ENCODE assay signal across 24 cellular contexts in genomic region chr7:31106303-31107105, GRCh38. TPM values are rescaled to one million over a fixed set of nuclear protein-coding genes. Genes with fewer than 3 reads are reported as not detected.
DNase-seq lines count a peak whose midpoint lies in the region; ATAC-seq and TF ChIP-seq lines count a peak whose summit lies in the region.
"Had no signal": no experiment of that assay in that cellular context is flagged by ENCODE, and none has a peak within 500 bp of the region (broad histone marks: within the 10 kb centered on the region; RNA-seq: fewer than 3 reads in every experiment).

No MANE protein-coding gene starts in this region.

- intact Hi-C loops in activated CD4-positive, alpha-beta memory T cell treated with anti-CD3 and anti-CD28 coated beads for 36 hours (cut with micrococcal nuclease): no loop called here

- no peaks in the 10 kb centered on the region for H3K27me3 ChIP-seq in upper lobe of left lung
- H3K27me3 ChIP-seq: BLaER1 treated with 17β-estradiol and CSF1 and Interleukin-3, amounts not matched to agents 10 nM and 100 nM had no signal

- no peak overlapping the region for H3K27ac Mint-ChIP-seq in activated CD4-positive, alpha-beta memory T cell treated with anti-CD3 and anti-CD28 coated beads, Interleukin-2, amount 10 ng/mL, durations not matched to agents 7 days and 5 days
- H3K27ac Mint-ChIP-seq in activated CD4-positive, alpha-beta memory T cell treated with anti-CD3 and anti-CD28 coated beads for 36 hours: no peak overlapping the region

- no peaks in the 10 kb centered on the region for H3K9me3 Mint-ChIP-seq in activated CD4-positive, alpha-beta memory T cell treated with anti-CD3 and anti-CD28 coated beads, Interleukin-2, amount 10 ng/mL, durations not matched to agents 7 days and 5 days
- no peaks in the 10 kb centered on the region for H3K9me3 Mint-ChIP-seq in activated CD4-positive, alpha-beta memory T cell treated with anti-CD3 and anti-CD28 coated beads for 36 hours

- no peaks in the 10 kb centered on the region for H3K36me3 Mint-ChIP-seq in activated CD4-positive, alpha-beta memory T cell treated with anti-CD3 and anti-CD28 coated beads, Interleukin-2, amount 10 ng/mL, durations not matched to agents 7 days and 5 days (ENCODE audit: low read depth)
- H3K36me3 Mint-ChIP-seq in activated CD4-positive, alpha-beta memory T cell treated with anti-CD3 and anti-CD28 coated beads for 36 hours: no peaks in the 10 kb centered on the region
- H3K36me3 Mint-ChIP-seq: CD4-positive, alpha-beta memory T cell had no signal

- ATAC-seq in upper lobe of left lung (ENCODE audit: low FRiP score in 2 of 2) (no peak), GM18502 (IDR thresholded peaks at IDR 0.05; ENCODE audit: poor library complexity, unreplicated experiment) (no peak)

- TF ChIP-seq CTCF in coronary artery (IDR thresholded peaks at IDR 0.05) (no peak), upper lobe of left lung (IDR thresholded peaks at IDR 0.05) (no peak)

- TF ChIP-seq EP300 in upper lobe of left lung (IDR thresholded peaks at IDR 0.05): no peak

- H3K4me3 ChIP-seq in coronary artery (no peak overlapping the region), upper lobe of left lung (no peak overlapping the region)
- H3K4me3 ChIP-seq: BLaER1 treated with 17β-estradiol and CSF1 and Interleukin-3, amounts not matched to agents 10 nM and 100 nM had no signal

- no peaks in the 10 kb centered on the region for H3K27me3 Mint-ChIP-seq in activated CD4-positive, alpha-beta memory T cell treated with anti-CD3 and anti-CD28 coated beads, Interleukin-2, amount 10 ng/mL, durations not matched to agents 7 days and 5 days
- no peaks in the 10 kb centered on the region for H3K27me3 Mint-ChIP-seq in activated CD4-positive, alpha-beta memory T cell treated with anti-CD3 and anti-CD28 coated beads for 36 hours

- CTCF ChIA-PET in activated CD4-positive, alpha-beta memory T cell treated with anti-CD3 and anti-CD28 coated beads, Interleukin-2, amount 10 ng/mL, durations not matched to agents 7 days and 5 days (lab: Charles Lee): no interaction called here
- CTCF ChIA-PET in activated CD4-positive, alpha-beta memory T cell treated with anti-CD3 and anti-CD28 coated beads for 36 hours (lab: Charles Lee): interaction anchor here (1.8 to 2.2 kb wide), 2 partner anchors 15 to 28 kb away, joined by 5 to 8 read pairs; no protein-coding TSS in a partner anchor

- H3K27ac ChIP-seq in coronary artery: no peak overlapping the region
- no peak overlapping the region for H3K27ac ChIP-seq in upper lobe of left lung
- H3K27ac ChIP-seq: 22Rv1; BLaER1 treated with 17β-estradiol and CSF1 and Interleukin-3, amounts not matched to agents 10 nM and 100 nM; KMS-11 had no signal

- 89 to 94% methylated on average over 9 to 13 of the region's 13 CpGs for WGBS in upper lobe of left lung, 2 donors

- no peaks in the 10 kb centered on the region for H3K4me1 Mint-ChIP-seq in activated CD4-positive, alpha-beta memory T cell treated with anti-CD3 and anti-CD28 coated beads, Interleukin-2, amount 10 ng/mL, durations not matched to agents 7 days and 5 days
- H3K4me1 Mint-ChIP-seq in activated CD4-positive, alpha-beta memory T cell treated with anti-CD3 and anti-CD28 coated beads for 36 hours (ENCODE audit: low read depth): no peaks in the 10 kb centered on the region
- H3K4me1 Mint-ChIP-seq: CD4-positive, alpha-beta memory T cell had no signal

- no peak overlapping the region for H3K4me3 Mint-ChIP-seq in activated CD4-positive, alpha-beta memory T cell treated with anti-CD3 and anti-CD28 coated beads, Interleukin-2, amount 10 ng/mL, durations not matched to agents 7 days and 5 days
- H3K4me3 Mint-ChIP-seq in activated CD4-positive, alpha-beta memory T cell treated with anti-CD3 and anti-CD28 coated beads for 36 hours: no peak overlapping the region
- H3K4me3 Mint-ChIP-seq: CD4-positive, alpha-beta memory T cell had no signal

- H3K9me3 ChIP-seq in upper lobe of left lung: no peaks in the 10 kb centered on the region
- H3K9me3 ChIP-seq: BLaER1 treated with 17β-estradiol and CSF1 and Interleukin-3, amounts not matched to agents 10 nM and 100 nM; Caco-2 had no signal

- POLR2A ChIA-PET in activated CD4-positive, alpha-beta memory T cell treated with anti-CD3 and anti-CD28 coated beads, Interleukin-2, amount 10 ng/mL, durations not matched to agents 7 days and 5 days (lab: Charles Lee): no interaction called here
- POLR2A ChIA-PET in activated CD4-positive, alpha-beta memory T cell treated with anti-CD3 and anti-CD28 coated beads for 36 hours (lab: Charles Lee): no interaction called here

- DNase-seq in activated CD4-positive, alpha-beta memory T cell treated with anti-CD3 and anti-CD28 coated beads, Interleukin-2, amount 10 ng/mL, durations not matched to agents 7 days and 5 days: peak; percentile 11
- DNase-seq in activated CD4-positive, alpha-beta memory T cell treated with anti-CD3 and anti-CD28 coated beads for 36 hours: no peak
- DNase-seq in coronary artery (ENCODE audit: low spot score) (peak; percentile 62), mesenteric fat pad (ENCODE audit: low spot score) (peak; percentile 87), upper lobe of left lung (peak; percentile 14 to 42), OCI-M1 (lab: John Stamatoyannopoulos, UW) (no peak), activated T-cell treated with anti-CD3 and anti-CD28 coated beads for 4 hours (no peak)
- DNase-seq: CD4-positive, alpha-beta memory T cell; DMS 273 treated with DMSO at 0.1 percent for 48 hours; DND-41; GOT3; IMR-90; NCI-H1105; NCI-H2029 treated with DMSO at 0.1 percent for 48 hours; NCI-H226; NCI-H510A treated with DMSO at 0.1 percent for 48 hours; NCI-H774; Right ventricle myocardium superior had no signal

- H3K4me1 ChIP-seq in upper lobe of left lung: no peaks in the 10 kb centered on the region
- H3K4me1 ChIP-seq: BLaER1 treated with 17β-estradiol and CSF1 and Interleukin-3, amounts not matched to agents 10 nM and 100 nM; Caco-2 had no signal

- TF ChIP-seq POLR2A in upper lobe of left lung (IDR thresholded peaks at IDR 0.05): no peak

- H3K36me3 ChIP-seq in upper lobe of left lung: no peaks in the 10 kb centered on the region
- H3K36me3 ChIP-seq: BLaER1 treated with 17β-estradiol and CSF1 and Interleukin-3, amounts not matched to agents 10 nM and 100 nM had no signal

RNA-seq across cellular contexts. Expression of gene ADCYAP1R1, which starts 54.4 kb away (rescaled TPM):
- not detected for total RNA-seq in activated CD4-positive, alpha-beta memory T cell treated with anti-CD3 and anti-CD28 coated beads, Interleukin-2, amount 10 ng/mL, durations not matched to agents 7 days and 5 days
- total RNA-seq in activated CD4-positive, alpha-beta memory T cell treated with anti-CD3 and anti-CD28 coated beads for 36 hours: not detected
- total RNA-seq in mesenteric fat pad: 2.5 TPM
- total RNA-seq in upper lobe of left lung: 1 to 10 TPM in 1 of 6 donors, under 1 TPM in 5; under 0.01 to 1.3 (median 0.13) TPM
- total RNA-seq: Caco-2; CD4-positive, alpha-beta memory T cell; IMR-90; SK-MEL-5 had no signal

Comparison
In these comparisons a context has a peak if more than half of its experiments do, and no peak if none do; other contexts are left out.
1. DNase-seq: peak in activated CD4-positive, alpha-beta memory T cell treated with anti-CD3 and anti-CD28 coated beads, Interleukin-2, amount 10 ng/mL, durations not matched to agents 7 days and 5 days (single experiment), coronary artery (single experiment), mesenteric fat pad (single experiment) and upper lobe of left lung (2 of 2); none in activated CD4-positive, alpha-beta memory T cell treated with anti-CD3 and anti-CD28 coated beads for 36 hours (single experiment), OCI-M1 (single experiment) and activated T-cell treated with anti-CD3 and anti-CD28 coated beads for 4 hours (single experiment).